In genomic region chr1:52842643-52843310, GRCh38 we compare ENCODE assay signal across 1 cellular context.
TF ChIP-seq lines count a peak whose summit lies in the region.

Gene ZYG11A, plus strand, starts transcription at chr1:52842760. Its CDS starts 124 bp downstream, at chr1:52842884.

TF ChIP-seq in K562, 482 proteins besides CTCF, POLR2A, EP300 and RAD21 (continued from another document and continues in another):
- TF ChIP-seq ZNF41 (CRISPR knock-in tag; conservative IDR thresholded peaks at IDR 0.05), result no peak
- peak; percentile 82 to 90 for TF ChIP-seq MAZ (CRISPR knock-in tag; conservative IDR thresholded peaks at IDR 0.05 in 1 of 2, IDR thresholded peaks at IDR 0.05 in 1 of 2)
- no peak for TF ChIP-seq TRIM28 (IDR thresholded peaks at IDR 0.05)
- TF ChIP-seq ZNF431 (CRISPR knock-in tag; IDR thresholded peaks at IDR 0.05), result peak; percentile 55; the same call in 1 of the 2 replicates
- TF ChIP-seq TOE1 (IDR thresholded peaks at IDR 0.05; ENCODE audit: borderline replicate concordance), result peak; percentile 59; the same call in 1 of the 2 replicates
- TF ChIP-seq TOE1 (CRISPR knock-in tag; IDR thresholded peaks at IDR 0.05; ENCODE audit: borderline replicate concordance, low read depth), result no peak; the same call in 1 of the 2 replicates
- TF ChIP-seq ADNP (tag; IDR thresholded peaks at IDR 0.05), result no peak
- no peak for TF ChIP-seq HSF4 (CRISPR knock-in tag; IDR thresholded peaks at IDR 0.05; ENCODE audit: borderline replicate concordance)
- TF ChIP-seq ZBTB2 (IDR thresholded peaks at IDR 0.05), result no peak
- peak; percentile 79 for TF ChIP-seq HMGXB4 (CRISPR knock-in tag; IDR thresholded peaks at IDR 0.05)
- TF ChIP-seq FOXK2 (conservative IDR thresholded peaks at IDR 0.05 in 1 of 2, IDR thresholded peaks at IDR 0.05 in 1 of 2; ENCODE audit: low read depth in 2 of 2), result no peak
- TF ChIP-seq CBX3 (IDR thresholded peaks at IDR 0.05; ENCODE audit: borderline replicate concordance in 1 of 2, low read length in 2 of 2), result peak in 1 of 2 experiments; percentile 69; a peak in 1 of 3 replicates
- TF ChIP-seq MTA3 (IDR thresholded peaks at IDR 0.05; ENCODE audit: borderline replicate concordance), result peak; percentile 79; the same call in 1 of the 2 replicates
- TF ChIP-seq ZNF239 (CRISPR knock-in tag; IDR thresholded peaks at IDR 0.05), result no peak
- TF ChIP-seq PTRF (tag; IDR thresholded peaks at IDR 0.05), result no peak
- TF ChIP-seq ZFP1 (CRISPR knock-in tag; IDR thresholded peaks at IDR 0.05), result no peak
- no peak for TF ChIP-seq ATF3 (IDR thresholded peaks at IDR 0.05)
- peak; percentile 90 for TF ChIP-seq ATF3 (CRISPR knock-in tag; conservative IDR thresholded peaks at IDR 0.05)
- TF ChIP-seq MCM5 (IDR thresholded peaks at IDR 0.05; ENCODE audit: low read depth), result no peak
- TF ChIP-seq RBM17 (IDR thresholded peaks at IDR 0.05; ENCODE audit: borderline replicate concordance, low read depth, low read length), result no peak
- TF ChIP-seq ZNF584 (CRISPR knock-in tag; IDR thresholded peaks at IDR 0.05; ENCODE audit: low read depth), result no peak
- no peak for TF ChIP-seq CAMTA2 (CRISPR knock-in tag; conservative IDR thresholded peaks at IDR 0.05)
- TF ChIP-seq ZBTB49 (CRISPR knock-in tag; IDR thresholded peaks at IDR 0.05; ENCODE audit: borderline replicate concordance), result no peak
- no peak for TF ChIP-seq NCOA1 (IDR thresholded peaks at IDR 0.05; ENCODE audit: low read depth)
- TF ChIP-seq FIP1L1 (IDR thresholded peaks at IDR 0.05; ENCODE audit: low read depth, low read length, poor library complexity, severe bottlenecking), result peak; percentile 96
- TF ChIP-seq REST (CRISPR knock-in tag; IDR thresholded peaks at IDR 0.05; ENCODE audit: low read depth), result 0 out of 2 replicates have a peak, but pooled peaks have one; percentile 54
- TF ChIP-seq THRA (IDR thresholded peaks at IDR 0.05), result no peak
- TF ChIP-seq ZNF780A (CRISPR knock-in tag; IDR thresholded peaks at IDR 0.05), result no peak
- no peak for TF ChIP-seq TAF9B (IDR thresholded peaks at IDR 0.05; ENCODE audit: partially characterized antibody)
- TF ChIP-seq AFF4 (CRISPR knock-in tag; IDR thresholded peaks at IDR 0.05), result peak; percentile 94
- peak; percentile 81; the same call in 1 of the 2 replicates for TF ChIP-seq ZFX (CRISPR knock-in tag; IDR thresholded peaks at IDR 0.05)
- TF ChIP-seq ZNF445 (CRISPR knock-in tag; IDR thresholded peaks at IDR 0.05; ENCODE audit: low read depth), result no peak
- no peak for TF ChIP-seq HNRNPLL (IDR thresholded peaks at IDR 0.05; ENCODE audit: low read depth, low read length, poor library complexity, severe bottlenecking)
- no peak for TF ChIP-seq SMAD1 (IDR thresholded peaks at IDR 0.05; ENCODE audit: low read depth, low read length, partially characterized antibody)
- no peak for TF ChIP-seq STAT5A (IDR thresholded peaks at IDR 0.05; ENCODE audit: borderline replicate concordance, low read length)
- no peak for TF ChIP-seq NFYB (IDR thresholded peaks at IDR 0.05; ENCODE audit: extremely low read depth, insufficient read length)
- no peak for TF ChIP-seq ARID1B (IDR thresholded peaks at IDR 0.05)
- no peak for TF ChIP-seq ZNF561 (CRISPR knock-in tag; conservative IDR thresholded peaks at IDR 0.05)
- TF ChIP-seq PCBP2 (IDR thresholded peaks at IDR 0.05; ENCODE audit: low read depth, low read length, poor library complexity, severe bottlenecking), result peak; percentile 16
- no peak; a peak in 1 of 4 replicates for TF ChIP-seq FOXA3 (CRISPR knock-in tag; conservative IDR thresholded peaks at IDR 0.05 in 1 of 2, IDR thresholded peaks at IDR 0.05 in 1 of 2)
- peak; percentile 84 for TF ChIP-seq ETS1 (conservative IDR thresholded peaks at IDR 0.05; ENCODE audit: control insufficient read depth, low read depth, low read length)
- no peak for TF ChIP-seq MYBL2 (IDR thresholded peaks at IDR 0.05; ENCODE audit: low read depth)
- TF ChIP-seq MYBL2 (CRISPR knock-in tag; IDR thresholded peaks at IDR 0.05; ENCODE audit: borderline replicate concordance), result no peak
- TF ChIP-seq RNF219 (CRISPR knock-in tag; IDR thresholded peaks at IDR 0.05), result no peak
- no peak for TF ChIP-seq RFX5 (IDR thresholded peaks at IDR 0.05; ENCODE audit: low read depth, low read length)
- no peak for TF ChIP-seq ZNF77 (CRISPR knock-in tag; IDR thresholded peaks at IDR 0.05)
